8 cellular contexts compared by ENCODE assay signal in the genomic region with DNA sequence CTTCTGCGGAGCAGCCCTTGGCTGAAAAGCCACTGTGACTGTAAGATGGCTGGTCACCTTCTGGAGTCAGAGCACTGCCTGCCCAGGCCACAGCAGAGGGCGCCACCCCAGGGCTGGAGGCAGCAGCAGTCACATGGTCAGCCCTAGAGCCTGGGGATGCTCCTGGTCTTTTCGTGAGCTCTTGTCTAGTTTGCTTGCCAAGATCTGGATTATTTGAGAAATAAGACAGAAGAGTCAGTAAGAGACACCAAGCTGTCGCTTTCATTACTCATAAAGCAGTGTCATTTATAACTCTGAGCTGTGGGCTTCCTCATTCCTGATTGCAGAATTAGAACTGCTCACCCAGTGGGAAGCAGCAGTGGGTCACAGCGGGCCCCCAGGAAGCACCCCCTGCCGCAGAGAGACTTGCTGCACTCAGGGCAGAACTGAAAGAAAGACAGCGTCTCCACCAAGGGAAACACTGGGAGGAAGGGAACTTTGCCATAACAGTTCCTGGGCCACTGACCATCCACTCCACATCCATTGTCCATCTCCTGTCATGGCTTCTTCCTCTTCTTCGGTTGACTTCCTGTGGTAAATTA. TPM values are rescaled to one million over a fixed set of nuclear protein-coding genes. Genes with fewer than 3 reads are reported as not detected.
DNase-seq lines count a peak whose midpoint lies in the region; ATAC-seq and TF ChIP-seq lines count a peak whose summit lies in the region.

No MANE protein-coding gene starts in this region.

- TF ChIP-seq CTCF in AG09319 (IDR thresholded peaks at IDR 0.05; ENCODE audit: low read depth, low read length) (peak; percentile 49), GM13977 (IDR thresholded peaks at IDR 0.05; ENCODE audit: extremely low read depth, insufficient read depth, missing control alignments) (peak; percentile 76), testis (IDR thresholded peaks at IDR 0.05) (peak in 1 of 3 experiments; percentile 5)

- WGBS in testis, 2 donors, result 66 to 81% methylated on average over 8 of the region's 8 CpGs

- no peaks in the 10 kb centered on the region for H3K36me3 ChIP-seq in testis (ENCODE audit: low read depth, missing control alignments)

- H3K4me1 ChIP-seq in testis, result peaks cover 4% of the 10 kb centered on the region

- DNase-seq in AG09319 (ENCODE audit: extremely low read depth, low read depth) (no peak), GM13977 (ENCODE audit: low spot score) (peak; percentile 47), SIG-M5 (lab: John Stamatoyannopoulos, UW) (peak; percentile 51), left kidney (ENCODE audit: low read depth, low spot score) (peak; percentile 51), testis (peak; percentile 54)
- peak; percentile 8 for DNase-seq in central memory CD4-positive, alpha-beta T cell

- no peak for TF ChIP-seq POLR2A in testis (IDR thresholded peaks at IDR 0.05)

- ATAC-seq in GM19463 (IDR thresholded peaks at IDR 0.05; ENCODE audit: unreplicated experiment) (no peak), HG03095 (IDR thresholded peaks at IDR 0.05; ENCODE audit: unreplicated experiment) (no peak)

- peak overlapping the region in 1 of 2 donors; percentile 43 for H3K27ac ChIP-seq in testis

- H3K4me3 ChIP-seq in testis, result no peak overlapping the region

- no peaks in the 10 kb centered on the region for H3K27me3 ChIP-seq in testis

- no peaks in the 10 kb centered on the region for H3K9me3 ChIP-seq in testis

- in situ Hi-C loops in GM13977 (cut with MboI; ENCODE audit: low pct_unique_long_range_greater_than_20kb, low sequenced_read_pairs, unreplicated experiment), result no loop called here

- intact Hi-C loops in testis (cut with DNase I; ENCODE audit: low total_unique reads), result no loop called here

RNA-seq across cellular contexts. Expression of gene PPP6R2, which starts 56.7 kb away (rescaled TPM):
- total RNA-seq in testis, result 100 to 1,000 TPM; 138 to 142 TPM
- polyA plus RNA-seq in testis (ENCODE audit: insufficient read depth, low read depth, low replicate concordance), result 123 TPM
